Comparison of ENCODE assay signal across 10 cellular contexts in genomic region chr7:74625446-74625845, GRCh38. TPM values are rescaled to one million over a fixed set of nuclear protein-coding genes. Genes with fewer than 3 reads are reported as not detected.
DNase-seq lines count a peak whose midpoint lies in the region; ATAC-seq and TF ChIP-seq lines count a peak whose summit lies in the region.
"Had no signal": no experiment of that assay in that cellular context is flagged by ENCODE, and none has a peak within 500 bp of the region (broad histone marks: within the 10 kb centered on the region; RNA-seq: fewer than 3 reads in every experiment).

No MANE protein-coding gene starts in this region.

- no peaks in the 10 kb centered on the region for H3K9me3 ChIP-seq in BLaER1 treated with 17β-estradiol and CSF1 and Interleukin-3, amounts not matched to agents 10 nM and 100 nM (replicated peaks in 1 of 11)

- H3K4me1 ChIP-seq in BLaER1 treated with 17β-estradiol and CSF1 and Interleukin-3, amounts not matched to agents 10 nM and 100 nM, result peaks cover 21 to 63% (median 50%) of the 10 kb centered on the region in 10 experiments

- no peak overlapping the region for H3K27ac ChIP-seq in BLaER1 treated with 17β-estradiol and CSF1 and Interleukin-3, amounts not matched to agents 10 nM and 100 nM

- DNase-seq in M059J (ENCODE audit: low read depth) (peak; percentile 55), choroid plexus epithelial cell (ENCODE audit: low read depth) (peak; percentile 81), myocyte (ENCODE audit: low read depth) (peak; percentile 68), head of caudate nucleus (no peak)
- no peak for DNase-seq in stimulated activated CD4-positive, alpha-beta T cell treated with anti-CD3 and anti-CD28 coated beads, Interleukin-2, amount 100 ng/mL, for 24 hours
- DNase-seq: activated naive CD4-positive, alpha-beta T cell treated with anti-CD3 and anti-CD28 coated beads, Interleukin-2, amount 10 ng/mL, durations not matched to agents 7 days and 5 days; NCI-H748 treated with DMSO at 0.1 percent for 48 hours had no signal

- no peak for ATAC-seq in GM21515 (IDR thresholded peaks at IDR 0.05; ENCODE audit: unreplicated experiment)
- ATAC-seq in HG03378 (IDR thresholded peaks at IDR 0.05; ENCODE audit: unreplicated experiment), result no peak

- no peaks in the 10 kb centered on the region for H4K20me1 ChIP-seq in BLaER1 treated with 17β-estradiol and CSF1 and Interleukin-3, amounts not matched to agents 10 nM and 100 nM

- no peak overlapping the region for H3K9ac ChIP-seq in BLaER1 treated with 17β-estradiol and CSF1 and Interleukin-3, amounts not matched to agents 10 nM and 100 nM

- H3K4me3 ChIP-seq in BLaER1 treated with 17β-estradiol and CSF1 and Interleukin-3, amounts not matched to agents 10 nM and 100 nM, result no peak overlapping the region
- H3K4me3 ChIP-seq in choroid plexus epithelial cell (ENCODE audit: low read depth, low read length), result no peak overlapping the region

- intact Hi-C loops in head of caudate nucleus (cut with DNase I), result no loop called here

- no peaks in the 10 kb centered on the region for H3K36me3 ChIP-seq in BLaER1 treated with 17β-estradiol and CSF1 and Interleukin-3, amounts not matched to agents 10 nM and 100 nM

- peak; percentile 42 for TF ChIP-seq CTCF in choroid plexus epithelial cell (conservative IDR thresholded peaks at IDR 0.05; ENCODE audit: low read depth, low read length)

- no peaks in the 10 kb centered on the region for H3K27me3 ChIP-seq in BLaER1 treated with 17β-estradiol and CSF1 and Interleukin-3, amounts not matched to agents 10 nM and 100 nM

- H3K4me2 ChIP-seq in BLaER1 treated with 17β-estradiol and CSF1 and Interleukin-3, amounts not matched to agents 10 nM and 100 nM, result peak overlapping the region in 10 of 11 experiments; percentile 8 to 52 (median 26); a peak in 8 of 22 replicates

RNA-seq across cellular contexts. Expression of gene GTF2I, which starts 32.1 kb away (rescaled TPM):
- 92.8 and 156 TPM in 2 replicates for total RNA-seq in M059J (2014; rRNA removed; shearing (Covaris generic))
- total RNA-seq in myocyte, result 253 and 267 TPM in 2 replicates
- polyA plus RNA-seq in myocyte (2012), result 132 TPM

Comparison
In these comparisons a context has a peak if more than half of its experiments do, and no peak if none do; other contexts are left out.
1. DNase-seq: peak in M059J (single experiment), choroid plexus epithelial cell (single experiment) and myocyte (single experiment); none in stimulated activated CD4-positive, alpha-beta T cell treated with anti-CD3 and anti-CD28 coated beads, Interleukin-2, amount 100 ng/mL, for 24 hours (0 of 2) and head of caudate nucleus (0 of 42).